In the genomic region with DNA sequence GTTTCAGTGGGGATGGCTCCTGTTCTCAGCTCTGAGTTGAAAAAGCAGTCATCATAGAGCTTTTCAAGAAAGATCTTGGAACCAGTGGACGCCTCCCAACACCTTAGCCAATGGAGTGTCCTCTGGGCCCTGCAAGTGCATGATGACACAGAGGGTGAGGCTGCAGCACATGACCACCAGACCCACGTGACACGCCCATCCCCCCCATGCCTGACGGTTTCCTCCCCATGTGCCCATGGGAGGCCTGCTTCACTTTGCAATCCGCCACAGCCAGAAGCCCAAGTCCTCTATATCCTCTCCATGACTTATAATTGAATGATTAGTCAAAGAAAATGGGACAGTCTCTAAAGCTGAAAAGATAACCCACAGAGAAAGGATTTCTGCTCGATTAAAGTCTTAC, we compare ENCODE assay signal across 1 cellular context.
TF ChIP-seq lines count a peak whose summit lies in the region.

No MANE protein-coding gene starts in this region.

TF ChIP-seq in WTC11, 78 proteins besides CTCF, POLR2A, EP300 and RAD21 (continued from another document):
- TF ChIP-seq, protein P1, sequence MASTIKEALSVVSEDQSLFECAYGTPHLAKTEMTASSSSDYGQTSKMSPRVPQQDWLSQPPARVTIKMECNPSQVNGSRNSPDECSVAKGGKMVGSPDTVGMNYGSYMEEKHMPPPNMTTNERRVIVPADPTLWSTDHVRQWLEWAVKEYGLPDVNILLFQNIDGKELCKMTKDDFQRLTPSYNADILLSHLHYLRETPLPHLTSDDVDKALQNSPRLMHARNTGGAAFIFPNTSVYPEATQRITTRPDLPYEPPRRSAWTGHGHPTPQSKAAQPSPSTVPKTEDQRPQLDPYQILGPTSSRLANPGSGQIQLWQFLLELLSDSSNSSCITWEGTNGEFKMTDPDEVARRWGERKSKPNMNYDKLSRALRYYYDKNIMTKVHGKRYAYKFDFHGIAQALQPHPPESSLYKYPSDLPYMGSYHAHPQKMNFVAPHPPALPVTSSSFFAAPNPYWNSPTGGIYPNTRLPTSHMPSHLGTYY (CRISPR knock-in tag; IDR thresholded peaks at IDR 0.05) = no peak
- TF ChIP-seq JUN (CRISPR knock-in tag; IDR thresholded peaks at IDR 0.05) (no peak), GRHL2 (CRISPR knock-in tag; IDR thresholded peaks at IDR 0.05; ENCODE audit: insufficient replicate concordance, severe bottlenecking) (no peak), ATF1 (CRISPR knock-in tag; IDR thresholded peaks at IDR 0.05) (no peak), ZNF138 (CRISPR knock-in tag; conservative IDR thresholded peaks at IDR 0.05) (no peak), SMAD3 (CRISPR knock-in tag; IDR thresholded peaks at IDR 0.05; ENCODE audit: borderline replicate concordance) (no peak)
- TF ChIP-seq, protein P2, sequence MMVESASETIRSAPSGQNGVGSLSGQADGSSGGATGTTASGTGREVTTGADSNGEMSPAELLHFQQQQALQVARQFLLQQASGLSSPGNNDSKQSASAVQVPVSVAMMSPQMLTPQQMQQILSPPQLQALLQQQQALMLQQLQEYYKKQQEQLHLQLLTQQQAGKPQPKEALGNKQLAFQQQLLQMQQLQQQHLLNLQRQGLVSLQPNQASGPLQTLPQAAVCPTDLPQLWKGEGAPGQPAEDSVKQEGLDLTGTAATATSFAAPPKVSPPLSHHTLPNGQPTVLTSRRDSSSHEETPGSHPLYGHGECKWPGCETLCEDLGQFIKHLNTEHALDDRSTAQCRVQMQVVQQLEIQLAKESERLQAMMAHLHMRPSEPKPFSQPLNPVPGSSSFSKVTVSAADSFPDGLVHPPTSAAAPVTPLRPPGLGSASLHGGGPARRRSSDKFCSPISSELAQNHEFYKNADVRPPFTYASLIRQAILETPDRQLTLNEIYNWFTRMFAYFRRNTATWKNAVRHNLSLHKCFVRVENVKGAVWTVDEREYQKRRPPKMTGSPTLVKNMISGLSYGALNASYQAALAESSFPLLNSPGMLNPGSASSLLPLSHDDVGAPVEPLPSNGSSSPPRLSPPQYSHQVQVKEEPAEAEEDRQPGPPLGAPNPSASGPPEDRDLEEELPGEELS (CRISPR knock-in tag; IDR thresholded peaks at IDR 0.05) = no peak
- TF ChIP-seq, protein P3, sequence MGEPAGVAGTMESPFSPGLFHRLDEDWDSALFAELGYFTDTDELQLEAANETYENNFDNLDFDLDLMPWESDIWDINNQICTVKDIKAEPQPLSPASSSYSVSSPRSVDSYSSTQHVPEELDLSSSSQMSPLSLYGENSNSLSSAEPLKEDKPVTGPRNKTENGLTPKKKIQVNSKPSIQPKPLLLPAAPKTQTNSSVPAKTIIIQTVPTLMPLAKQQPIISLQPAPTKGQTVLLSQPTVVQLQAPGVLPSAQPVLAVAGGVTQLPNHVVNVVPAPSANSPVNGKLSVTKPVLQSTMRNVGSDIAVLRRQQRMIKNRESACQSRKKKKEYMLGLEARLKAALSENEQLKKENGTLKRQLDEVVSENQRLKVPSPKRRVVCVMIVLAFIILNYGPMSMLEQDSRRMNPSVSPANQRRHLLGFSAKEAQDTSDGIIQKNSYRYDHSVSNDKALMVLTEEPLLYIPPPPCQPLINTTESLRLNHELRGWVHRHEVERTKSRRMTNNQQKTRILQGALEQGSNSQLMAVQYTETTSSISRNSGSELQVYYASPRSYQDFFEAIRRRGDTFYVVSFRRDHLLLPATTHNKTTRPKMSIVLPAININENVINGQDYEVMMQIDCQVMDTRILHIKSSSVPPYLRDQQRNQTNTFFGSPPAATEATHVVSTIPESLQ (CRISPR knock-in tag; IDR thresholded peaks at IDR 0.05) = no peak
- TF ChIP-seq, protein P4, sequence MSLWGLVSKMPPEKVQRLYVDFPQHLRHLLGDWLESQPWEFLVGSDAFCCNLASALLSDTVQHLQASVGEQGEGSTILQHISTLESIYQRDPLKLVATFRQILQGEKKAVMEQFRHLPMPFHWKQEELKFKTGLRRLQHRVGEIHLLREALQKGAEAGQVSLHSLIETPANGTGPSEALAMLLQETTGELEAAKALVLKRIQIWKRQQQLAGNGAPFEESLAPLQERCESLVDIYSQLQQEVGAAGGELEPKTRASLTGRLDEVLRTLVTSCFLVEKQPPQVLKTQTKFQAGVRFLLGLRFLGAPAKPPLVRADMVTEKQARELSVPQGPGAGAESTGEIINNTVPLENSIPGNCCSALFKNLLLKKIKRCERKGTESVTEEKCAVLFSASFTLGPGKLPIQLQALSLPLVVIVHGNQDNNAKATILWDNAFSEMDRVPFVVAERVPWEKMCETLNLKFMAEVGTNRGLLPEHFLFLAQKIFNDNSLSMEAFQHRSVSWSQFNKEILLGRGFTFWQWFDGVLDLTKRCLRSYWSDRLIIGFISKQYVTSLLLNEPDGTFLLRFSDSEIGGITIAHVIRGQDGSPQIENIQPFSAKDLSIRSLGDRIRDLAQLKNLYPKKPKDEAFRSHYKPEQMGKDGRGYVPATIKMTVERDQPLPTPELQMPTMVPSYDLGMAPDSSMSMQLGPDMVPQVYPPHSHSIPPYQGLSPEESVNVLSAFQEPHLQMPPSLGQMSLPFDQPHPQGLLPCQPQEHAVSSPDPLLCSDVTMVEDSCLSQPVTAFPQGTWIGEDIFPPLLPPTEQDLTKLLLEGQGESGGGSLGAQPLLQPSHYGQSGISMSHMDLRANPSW (CRISPR knock-in tag; conservative IDR thresholded peaks at IDR 0.05; ENCODE audit: low read depth) = no peak
